2 cellular contexts compared by ENCODE assay signal in genomic region chr21:34523019-34523418, GRCh38.
TF ChIP-seq lines count a peak whose summit lies in the region.

No MANE protein-coding gene starts in this region.

TF ChIP-seq in SK-N-SH, 30 proteins besides CTCF, POLR2A, EP300 and RAD21 (continued from another document):
- TF ChIP-seq PBX3 (IDR thresholded peaks at IDR 0.05): no peak

TF ChIP-seq in SK-N-SH treated with all-trans-retinoic acid at 6 μM for 48 hours, 23 proteins besides CTCF, POLR2A, EP300 and RAD21 (continued from another document):
- TF ChIP-seq TSHZ2 (CRISPR knock-in tag; IDR thresholded peaks at IDR 0.05): no peak
TF ChIP-seq in SK-N-SH treated with all-trans-retinoic acid at 6 μM for 48 hours: peak in this region for 0.
